In genomic region chr16:30006659-30007377, GRCh38 we compare ENCODE assay signal across 29 cellular contexts. TPM values are rescaled to one million over a fixed set of nuclear protein-coding genes. Genes with fewer than 3 reads are reported as not detected.
"Had no signal": no experiment of that assay in that cellular context is flagged by ENCODE, and none has a peak within 500 bp of the region (broad histone marks: within the 10 kb centered on the region; RNA-seq: fewer than 3 reads in every experiment).

No MANE protein-coding gene starts in this region.

- H3K9me3 ChIP-seq: breast epithelium had no signal

- H3K27ac ChIP-seq: breast epithelium, SK-N-MC, VCaP had no signal

- ATAC-seq: activated CD8-positive, alpha-beta T cell treated with anti-CD3 and anti-CD28 coated beads, Interleukin-2, amount 10 ng/mL, durations not matched to agents 7 days and 5 days; Panc1; T-cell had no signal

- DNase-seq: activated CD4-positive, alpha-beta T cell treated with anti-CD3 and anti-CD28 coated beads for 4 hours; activated CD8-positive, alpha-beta memory T cell treated with anti-CD3 and anti-CD28 coated beads, Interleukin-2, amount 50 U/mL, for 48 hours; activated CD8-positive, alpha-beta T cell treated with anti-CD3 and anti-CD28 coated beads, Interleukin-2, amount 10 ng/mL, durations not matched to agents 7 days and 5 days; activated effector memory CD4-positive, alpha-beta T cell treated with Interleukin-2 at 50 U/mL for 16 hours; activated naive CD4-positive, alpha-beta T cell; activated T-cell treated with anti-CD3 and anti-CD28 coated beads, Interleukin-2, amount 50 U/mL, for 1 hour; aorta; caudate nucleus; KG1; NCI-H1048; NCI-H146; NCI-H187 treated with DMSO at 0.1 percent for 48 hours; NCI-H2081 treated with DMSO at 0.1 percent for 48 hours; NCI-H526; NCI-H82; NK-92 treated with Interleukin-12 subunit alpha and Interleukin-12 subunit beta, amount 100 ng/mL, for 24 hours; OCI-M1; RPMI8226; T-cell; T-helper 2 cell; T1000 had no signal

- H3K4me3 ChIP-seq: breast epithelium, SK-N-MC had no signal

- H3K36me3 ChIP-seq: breast epithelium had no signal

RNA-seq across cellular contexts. Expression of gene DOC2A, which starts 4.0 kb away (rescaled TPM):
- total RNA-seq: LHCN-M2 had no signal

RNA-seq across cellular contexts. Expression of gene C16orf92, which starts 16.2 kb away (rescaled TPM):
- total RNA-seq: activated CD8-positive, alpha-beta T cell treated with anti-CD3 and anti-CD28 coated beads, Interleukin-2, amount 10 ng/mL, durations not matched to agents 7 days and 5 days; activated T-helper 1 cell treated with anti-CD3 and anti-CD28 coated beads, Interleukin-12 subunit alpha, Interleukin-12 subunit beta, Interleukin-2, Interleukin-4 antibody, amounts not matched to agents 30 ng/mL and 10 ng/mL and 1 ng/mL, durations not matched to agents 14 hours and 24 hours and 36 hours; aorta; breast epithelium; LHCN-M2; M059J; NCI-H460; T-cell had no signal
- polyA plus RNA-seq: aorta had no signal

RNA-seq across cellular contexts. Expression of gene TLCD3B, which starts 24.3 kb away (rescaled TPM):
- total RNA-seq: aorta, LHCN-M2 had no signal
- polyA plus RNA-seq: aorta had no signal
